In the genomic region with DNA sequence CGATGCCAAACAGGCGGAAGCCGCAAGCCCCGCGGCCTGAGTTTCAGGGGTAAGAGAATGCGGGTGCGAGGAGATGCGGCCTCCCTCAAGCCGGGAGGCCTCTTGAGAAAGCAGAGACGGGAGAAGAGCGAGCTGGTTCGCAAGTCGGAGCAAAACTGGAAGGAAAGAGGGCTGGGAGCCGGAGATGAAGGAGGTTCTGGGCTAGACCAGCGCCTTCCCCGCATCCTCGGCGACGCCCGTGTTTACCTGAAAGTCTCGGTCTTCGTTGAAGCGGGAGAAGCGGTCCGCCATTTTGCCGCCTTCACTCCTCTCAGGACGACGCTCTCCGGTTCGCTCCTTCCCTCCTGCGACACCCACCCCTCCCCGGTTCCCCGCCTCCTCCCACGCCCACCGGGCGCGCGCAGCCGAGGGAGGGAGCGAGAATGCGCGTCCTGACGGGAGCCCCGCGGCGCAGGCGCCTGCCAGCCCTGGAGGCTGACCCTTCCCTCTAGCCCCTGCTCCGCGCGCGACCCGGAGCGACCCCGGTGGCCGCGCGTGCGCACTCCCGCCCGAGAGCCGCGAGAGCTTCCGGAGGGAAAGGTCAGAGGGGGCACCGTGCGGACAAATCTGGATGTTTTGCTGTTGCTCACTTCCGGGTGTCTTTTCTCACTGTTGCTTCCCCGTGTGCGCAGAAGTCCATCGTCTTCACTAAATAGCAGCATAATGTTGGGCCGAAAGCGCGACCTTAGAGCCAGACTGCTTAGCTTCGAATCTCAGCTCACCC, we compare ENCODE assay signal across 8 cellular contexts. TPM values are rescaled to one million over a fixed set of nuclear protein-coding genes. Genes with fewer than 3 reads are reported as not detected.
DNase-seq lines count a peak whose midpoint lies in the region; ATAC-seq and TF ChIP-seq lines count a peak whose summit lies in the region.

A gene (minus strand): TSS at position 327 of the 763 bp plus-strand sequence. CDS start 36 bp downstream, at position 291.

- no peaks in the 10 kb centered on the region; the same call in 1 of the 2 replicates for H3K9me3 ChIP-seq in AG04450 (ENCODE audit: control insufficient read depth, insufficient read depth, low read length)
- no peaks in the 10 kb centered on the region for H3K9me3 ChIP-seq in mammary epithelial cell (replicated peaks; ENCODE audit: insufficient read depth, low read length)
- no peaks in the 10 kb centered on the region for H3K9me3 ChIP-seq in smooth muscle cell (replicated peaks; ENCODE audit: low read depth)

- H3F3A ChIP-seq in smooth muscle cell (ENCODE audit: low read depth): peaks cover 13% of the 10 kb centered on the region

- H3K4me2 ChIP-seq in mammary epithelial cell (ENCODE audit: insufficient read depth, low read depth, low read length) (peak within 1 kb of the TSS; percentile 91), smooth muscle cell (peak within 1 kb of the TSS; percentile 89)

- H4K20me1 ChIP-seq in mammary epithelial cell (ENCODE audit: insufficient read depth, low read length): no peaks in the 10 kb centered on the region
- peaks cover 45% of the 10 kb centered on the region for H4K20me1 ChIP-seq in smooth muscle cell (ENCODE audit: low read depth)

- dilution Hi-C loops in mammary epithelial cell (cut with HindIII; ENCODE audit: low sequenced_read_pairs): no loop called here

- CTCF ChIA-PET in AG04450 (lab: Charles Lee): interaction anchor here (0.8 to 1.4 kb wide), 4 partner anchors 9 to 152 kb away, joined by 3 to 4 read pairs (median 3); a partner anchor contains a TSS
- CTCF ChIA-PET in mammary epithelial cell (lab: Charles Lee; ENCODE audit: low non-redundant PET): no interaction called here

- ATAC-seq in GM18909 (IDR thresholded peaks at IDR 0.05; ENCODE audit: poor library complexity, unreplicated experiment): peak; percentile 87
- peak; percentile 81 for ATAC-seq in HG03159 (IDR thresholded peaks at IDR 0.05; ENCODE audit: unreplicated experiment)

- intact Hi-C loops in mammary epithelial cell (cut with micrococcal nuclease): loop anchor here (1.0 to 5.0 kb wide), 3 partner anchors 56 to 101 kb away; no protein-coding TSS in a partner anchor

- H3K27me3 ChIP-seq in AG04450 (ENCODE audit: control insufficient read depth, insufficient read depth, low read length) (no peaks in the 10 kb centered on the region), mammary epithelial cell (ENCODE audit: insufficient read depth, low read length) (no peaks in the 10 kb centered on the region), smooth muscle cell (ENCODE audit: low read depth) (peaks cover 6% of the 10 kb centered on the region)

- H3K9ac ChIP-seq in mammary epithelial cell (ENCODE audit: insufficient read depth, low read length) (peak within 1 kb of the TSS; percentile 91), smooth muscle cell (ENCODE audit: low read depth) (peak within 1 kb of the TSS; percentile 90)

- BruUV-seq in mammary epithelial cell (replicated peaks; lab: Mats Ljungman, UMichigan): no TSS peak

- H3K79me2 ChIP-seq in mammary epithelial cell (ENCODE audit: insufficient read depth, low read length) (peaks cover 49% of the 10 kb centered on the region), smooth muscle cell (ENCODE audit: low read depth) (peaks cover 46% of the 10 kb centered on the region)

- TF ChIP-seq CTCF in AG04450 (IDR thresholded peaks at IDR 0.05; ENCODE audit: low read depth, low read length) (no peak), WI38 (IDR thresholded peaks at IDR 0.05; ENCODE audit: low read depth, low read length) (no peak), mammary epithelial cell (conservative IDR thresholded peaks at IDR 0.05 in 1 of 2, IDR thresholded peaks at IDR 0.05 in 1 of 2; ENCODE audit: extremely low read depth in 1 of 2, insufficient read depth in 1 of 2, low read depth in 1 of 2, low read length in 2 of 2) (no peak), smooth muscle cell (IDR thresholded peaks at IDR 0.05; ENCODE audit: borderline replicate concordance, insufficient read depth, poor library complexity, severe bottlenecking) (no peak)

- H3K4me3 ChIP-seq in AG04450 (ENCODE audit: low read depth, low read length) (peak within 1 kb of the TSS; percentile 94), WI38 (ENCODE audit: low read depth, low read length) (peak within 1 kb of the TSS; percentile 93), mammary epithelial cell (replicated peaks in 1 of 3; ENCODE audit: insufficient read depth in 1 of 3, low read depth in 2 of 3, low read length in 3 of 3) (peak within 1 kb of the TSS; percentile 77 to 87 (median 80)), smooth muscle cell (peak within 1 kb of the TSS; percentile 66)

- H2AFZ ChIP-seq in mammary epithelial cell (ENCODE audit: low read depth, low read length) (peak within 1 kb of the TSS; percentile 92), smooth muscle cell (ENCODE audit: low read depth) (peak within 1 kb of the TSS; percentile 85)

- peak; percentile 82 for DNase-seq in AG04450 (ENCODE audit: low read depth, low spot score)
- peak; percentile 92 for DNase-seq in NCI-H2227 treated with DMSO at 0.1 percent for 48 hours (lab: John Stamatoyannopoulos, UW)
- DNase-seq in mammary epithelial cell: peak; percentile 96
- DNase-seq in iPS-NIHi7 (ENCODE audit: extremely low spot score): peak; percentile 100
- DNase-seq in smooth muscle cell (lab: John Stamatoyannopoulos, UW; ENCODE audit: unreplicated experiment): peak; percentile 91

- WGBS in mammary epithelial cell (ENCODE audit: low coverage, missing lambda C conversion rate): 7% methylated on average over 6 of the region's 73 CpGs
- WGBS in smooth muscle cell (ENCODE audit: low lambda C conversion rate): 1% methylated on average over 48 of the region's 73 CpGs

- in situ Hi-C loops in mammary epithelial cell (cut with MboI; ENCODE audit: low sequenced_read_pairs in 2 of 2): no loop called here

- peak within 1 kb of the TSS; percentile 93 for H3K27ac ChIP-seq in AG04450 (ENCODE audit: low read depth, low read length)
- peak within 1 kb of the TSS; percentile 91 for H3K27ac ChIP-seq in mammary epithelial cell (ENCODE audit: insufficient read depth, low read depth, low read length)
- peak within 1 kb of the TSS; percentile 87 for H3K27ac ChIP-seq in smooth muscle cell (ENCODE audit: low read depth)

- H3K4me1 ChIP-seq in mammary epithelial cell (ENCODE audit: insufficient read depth, low read length): peaks cover 23% of the 10 kb centered on the region
- H3K4me1 ChIP-seq in smooth muscle cell (ENCODE audit: low read depth): peaks cover 20% of the 10 kb centered on the region

- POLR2A ChIA-PET in AG04450 (lab: Yijun Ruan, JAX): interaction anchor here (1.0 to 1.4 kb wide), 3 partner anchors 20 to 54 kb away, joined by 3 to 5 read pairs (median 5); a partner anchor contains a TSS

- H3K36me3 ChIP-seq in mammary epithelial cell (ENCODE audit: insufficient read depth, low read length): no peaks in the 10 kb centered on the region
- no peaks in the 10 kb centered on the region for H3K36me3 ChIP-seq in smooth muscle cell (ENCODE audit: low read depth)

RNA-seq across cellular contexts. Expression of the gene that starts here (rescaled TPM):
- polyA plus RNA-seq in AG04450 (2011; rRNA removed) (16.3 and 16.4 TPM in 2 replicates), mammary epithelial cell (10.5 TPM), smooth muscle cell (25.0 and 34.3 TPM in 2 replicates)
- polyA minus RNA-seq in AG04450 (2011; rRNA and poly(A)+ RNA removed): 22.0 and 26.6 TPM in 2 replicates
- total RNA-seq in mammary epithelial cell (10 to 100 TPM; 27.0 to 37.4 TPM), smooth muscle cell (17.6 and 20.2 TPM in 2 replicates)
- 12.7 TPM for polyA minus RNA-seq in mammary epithelial cell

Comparison
In these comparisons a context has a peak if more than half of its experiments do, and no peak if none do; other contexts are left out.
1. Peak in every context shown above with its lines: DNase-seq, ATAC-seq, H3K4me3 ChIP-seq and H3K27ac ChIP-seq.